10 cellular contexts compared by ENCODE assay signal in the genomic region with DNA sequence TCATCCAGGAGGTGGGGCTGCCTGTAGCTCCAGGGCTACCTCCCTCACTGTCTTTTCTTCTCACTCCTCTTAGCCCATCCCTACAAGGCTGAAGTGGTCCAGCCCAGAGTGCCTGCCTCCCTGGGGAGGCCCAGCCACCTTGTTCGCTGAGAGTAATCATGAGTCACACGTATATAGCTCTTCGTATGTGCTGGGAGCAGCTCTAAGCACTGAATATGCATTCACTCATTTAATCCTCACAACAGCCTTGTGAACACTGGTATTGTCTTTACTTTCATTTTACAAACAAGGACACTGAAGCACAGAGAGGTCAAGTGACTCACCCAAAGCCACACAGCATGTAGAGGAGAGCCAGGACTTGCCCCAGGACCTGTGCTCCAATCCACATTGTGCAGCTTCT. TPM values are rescaled to one million over a fixed set of nuclear protein-coding genes. Genes with fewer than 3 reads are reported as not detected.
DNase-seq lines count a peak whose midpoint lies in the region; ATAC-seq and TF ChIP-seq lines count a peak whose summit lies in the region.
"Had no signal": no experiment of that assay in that cellular context is flagged by ENCODE, and none has a peak within 500 bp of the region (broad histone marks: within the 10 kb centered on the region; RNA-seq: fewer than 3 reads in every experiment).

No MANE protein-coding gene starts in this region.

- intact Hi-C loops in activated CD4-positive, alpha-beta T cell treated with anti-CD3 and anti-CD28 coated beads for 36 hours (cut with DNase I, micrococcal nuclease): loop anchor here (1.0 to 10.0 kb wide), 2 partner anchors 12 to 350 kb away; no protein-coding TSS in a partner anchor

- WGBS in gastroesophageal sphincter (ENCODE audit: low coverage in 1 of 2), 2 donors: no CpG with 5 or more reads among the region's 3 CpGs

- no peaks in the 10 kb centered on the region for H3K36me3 ChIP-seq in gastroesophageal sphincter

- TF ChIP-seq POLR2A in gastroesophageal sphincter (IDR thresholded peaks at IDR 0.05): no peak

- no peak for TF ChIP-seq CTCF in choroid plexus epithelial cell (conservative IDR thresholded peaks at IDR 0.05; ENCODE audit: low read depth, low read length)
- TF ChIP-seq CTCF in gastroesophageal sphincter (IDR thresholded peaks at IDR 0.05): no peak

- H3K4me1 Mint-ChIP-seq in activated CD4-positive, alpha-beta T cell treated with anti-CD3 and anti-CD28 coated beads for 36 hours: peaks cover 77% of the 10 kb centered on the region
- H3K4me1 Mint-ChIP-seq in stimulated activated effector memory CD8-positive, alpha-beta T cell treated with anti-CD3 and anti-CD28 coated beads, Interleukin-12 subunit alpha, Interleukin-12 subunit beta, amount 100 ng/mL, for 72 hours: peaks cover 81% of the 10 kb centered on the region

- H3K4me3 Mint-ChIP-seq in activated CD4-positive, alpha-beta T cell treated with anti-CD3 and anti-CD28 coated beads for 36 hours: peak overlapping the region; percentile 34
- H3K4me3 Mint-ChIP-seq in stimulated activated effector memory CD8-positive, alpha-beta T cell treated with anti-CD3 and anti-CD28 coated beads, Interleukin-12 subunit alpha, Interleukin-12 subunit beta, amount 100 ng/mL, for 72 hours: peak overlapping the region; percentile 75
- H3K4me3 Mint-ChIP-seq: memory B cell had no signal

- TF ChIP-seq EP300 in gastroesophageal sphincter (IDR thresholded peaks at IDR 0.05): no peak

- H3K9me3 ChIP-seq in gastroesophageal sphincter: no peaks in the 10 kb centered on the region

- H3K27ac Mint-ChIP-seq in activated CD4-positive, alpha-beta T cell treated with anti-CD3 and anti-CD28 coated beads for 36 hours: peak overlapping the region; percentile 91
- peak overlapping the region; percentile 93 for H3K27ac Mint-ChIP-seq in stimulated activated effector memory CD8-positive, alpha-beta T cell treated with anti-CD3 and anti-CD28 coated beads, Interleukin-12 subunit alpha, Interleukin-12 subunit beta, amount 100 ng/mL, for 72 hours

- H3K9me3 Mint-ChIP-seq in activated CD4-positive, alpha-beta T cell treated with anti-CD3 and anti-CD28 coated beads for 36 hours (ENCODE audit: low read depth): no peaks in the 10 kb centered on the region
- no peaks in the 10 kb centered on the region for H3K9me3 Mint-ChIP-seq in stimulated activated effector memory CD8-positive, alpha-beta T cell treated with anti-CD3 and anti-CD28 coated beads, Interleukin-12 subunit alpha, Interleukin-12 subunit beta, amount 100 ng/mL, for 72 hours

- peak; percentile 73 for ATAC-seq in activated CD4-positive, alpha-beta T cell treated with anti-CD3 and anti-CD28 coated beads for 36 hours
- peak; percentile 69 for ATAC-seq in stimulated activated effector memory CD8-positive, alpha-beta T cell treated with anti-CD3 and anti-CD28 coated beads, Interleukin-12 subunit alpha, Interleukin-12 subunit beta, amount 100 ng/mL, for 72 hours
- ATAC-seq in HG02678 (IDR thresholded peaks at IDR 0.05; ENCODE audit: unreplicated experiment): no peak
- ATAC-seq in gastroesophageal sphincter: no peak

- POLR2A ChIA-PET in activated CD4-positive, alpha-beta T cell treated with anti-CD3 and anti-CD28 coated beads for 36 hours (lab: Charles Lee): interaction anchor here (1.0 kb wide), 3 partner anchors 11 to 19 kb away, joined by 3 to 7 read pairs (median 5); no protein-coding TSS in a partner anchor
- POLR2A ChIA-PET in HEK293T (lab: Yijun Ruan, JAX): no interaction called here

- H3K4me1 ChIP-seq in gastroesophageal sphincter: peaks cover 0 to 16% (median 5%) of the 10 kb centered on the region in 3 donors

- DNase-seq in activated CD4-positive, alpha-beta T cell treated with anti-CD3 and anti-CD28 coated beads for 36 hours: peak; percentile 79
- DNase-seq in activated CD4-positive, alpha-beta T cell treated with anti-CD3 and anti-CD28 coated beads, Interleukin-2, amount 50 U/mL, for 1 hour: no peak
- DNase-seq in T1000 (lab: John Stamatoyannopoulos, UW) (peak; percentile 58), choroid plexus epithelial cell (ENCODE audit: low read depth) (peak; percentile 49), HEK293T (ENCODE audit: extremely low spot score) (no peak)
- DNase-seq in stimulated activated effector memory CD8-positive, alpha-beta T cell treated with anti-CD3 and anti-CD28 coated beads, Interleukin-12 subunit alpha, Interleukin-12 subunit beta, amount 100 ng/mL, for 72 hours (ENCODE audit: low spot score in 2 of 2): no peak
- DNase-seq: NCI-H2029 treated with DMSO at 0.1 percent for 48 hours had no signal

- CTCF ChIA-PET in activated CD4-positive, alpha-beta T cell treated with anti-CD3 and anti-CD28 coated beads for 36 hours (lab: Charles Lee): interaction anchor here (0.6 to 1.1 kb wide), 5 partner anchors 12 to 418 kb away, joined by 3 to 4 read pairs (median 3); no protein-coding TSS in a partner anchor
- CTCF ChIA-PET in HEK293T (lab: Yijun Ruan, JAX): no interaction called here

- no peak overlapping the region for H3K4me3 ChIP-seq in choroid plexus epithelial cell (ENCODE audit: low read depth, low read length)
- H3K4me3 ChIP-seq in gastroesophageal sphincter: no peak overlapping the region

- H3K36me3 Mint-ChIP-seq in activated CD4-positive, alpha-beta T cell treated with anti-CD3 and anti-CD28 coated beads for 36 hours (ENCODE audit: low read depth): peaks cover 3% of the 10 kb centered on the region
- H3K36me3 Mint-ChIP-seq in stimulated activated effector memory CD8-positive, alpha-beta T cell treated with anti-CD3 and anti-CD28 coated beads, Interleukin-12 subunit alpha, Interleukin-12 subunit beta, amount 100 ng/mL, for 72 hours: peaks cover 11% of the 10 kb centered on the region
- H3K36me3 Mint-ChIP-seq: memory B cell had no signal

- no peaks in the 10 kb centered on the region for H3K27me3 Mint-ChIP-seq in activated CD4-positive, alpha-beta T cell treated with anti-CD3 and anti-CD28 coated beads for 36 hours
- H3K27me3 Mint-ChIP-seq: memory B cell had no signal

- H3K27me3 ChIP-seq in gastroesophageal sphincter: peaks cover 35% of the 10 kb centered on the region

- H3K27ac ChIP-seq in gastroesophageal sphincter: no peak overlapping the region

TF ChIP-seq in HEK293T, 16 proteins besides CTCF, POLR2A, EP300 and RAD21:
- no peak for TF ChIP-seq CTBP1 (IDR thresholded peaks at IDR 0.05; ENCODE audit: borderline replicate concordance)
- TF ChIP-seq TARDBP (IDR thresholded peaks at IDR 0.05): no peak
- no peak for TF ChIP-seq ARNT (IDR thresholded peaks at IDR 0.05)
- TF ChIP-seq, protein P1, sequence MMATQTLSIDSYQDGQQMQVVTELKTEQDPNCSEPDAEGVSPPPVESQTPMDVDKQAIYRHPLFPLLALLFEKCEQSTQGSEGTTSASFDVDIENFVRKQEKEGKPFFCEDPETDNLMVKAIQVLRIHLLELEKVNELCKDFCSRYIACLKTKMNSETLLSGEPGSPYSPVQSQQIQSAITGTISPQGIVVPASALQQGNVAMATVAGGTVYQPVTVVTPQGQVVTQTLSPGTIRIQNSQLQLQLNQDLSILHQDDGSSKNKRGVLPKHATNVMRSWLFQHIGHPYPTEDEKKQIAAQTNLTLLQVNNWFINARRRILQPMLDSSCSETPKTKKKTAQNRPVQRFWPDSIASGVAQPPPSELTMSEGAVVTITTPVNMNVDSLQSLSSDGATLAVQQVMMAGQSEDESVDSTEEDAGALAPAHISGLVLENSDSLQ (IDR thresholded peaks at IDR 0.05): no peak
- no peak for TF ChIP-seq ZNF384 (IDR thresholded peaks at IDR 0.05)
- TF ChIP-seq SP1 (IDR thresholded peaks at IDR 0.05): no peak

RNA-seq across cellular contexts. Expression of a gene that starts 14.7 kb away (rescaled TPM):
- 10 to 100 TPM; 55.3 to 60.3 TPM for total RNA-seq in activated CD4-positive, alpha-beta T cell treated with anti-CD3 and anti-CD28 coated beads for 36 hours
- 10 to 100 TPM; 10.6 to 16.2 (median 14.3) TPM for total RNA-seq in gastroesophageal sphincter

Comparison
In these comparisons a context has a peak if more than half of its experiments do, and no peak if none do; other contexts are left out.
1. DNase-seq: peak in activated CD4-positive, alpha-beta T cell treated with anti-CD3 and anti-CD28 coated beads for 36 hours (single experiment), T1000 (single experiment) and choroid plexus epithelial cell (single experiment); none in activated CD4-positive, alpha-beta T cell treated with anti-CD3 and anti-CD28 coated beads, Interleukin-2, amount 50 U/mL, for 1 hour (single experiment), stimulated activated effector memory CD8-positive, alpha-beta T cell treated with anti-CD3 and anti-CD28 coated beads, Interleukin-12 subunit alpha, Interleukin-12 subunit beta, amount 100 ng/mL, for 72 hours (0 of 2) and HEK293T (single experiment).
2. ATAC-seq: peak in activated CD4-positive, alpha-beta T cell treated with anti-CD3 and anti-CD28 coated beads for 36 hours (single experiment) and stimulated activated effector memory CD8-positive, alpha-beta T cell treated with anti-CD3 and anti-CD28 coated beads, Interleukin-12 subunit alpha, Interleukin-12 subunit beta, amount 100 ng/mL, for 72 hours (single experiment); none in HG02678 (single experiment) and gastroesophageal sphincter (single experiment).